ENCODE assay signal across 24 cellular contexts in the genomic region with DNA sequence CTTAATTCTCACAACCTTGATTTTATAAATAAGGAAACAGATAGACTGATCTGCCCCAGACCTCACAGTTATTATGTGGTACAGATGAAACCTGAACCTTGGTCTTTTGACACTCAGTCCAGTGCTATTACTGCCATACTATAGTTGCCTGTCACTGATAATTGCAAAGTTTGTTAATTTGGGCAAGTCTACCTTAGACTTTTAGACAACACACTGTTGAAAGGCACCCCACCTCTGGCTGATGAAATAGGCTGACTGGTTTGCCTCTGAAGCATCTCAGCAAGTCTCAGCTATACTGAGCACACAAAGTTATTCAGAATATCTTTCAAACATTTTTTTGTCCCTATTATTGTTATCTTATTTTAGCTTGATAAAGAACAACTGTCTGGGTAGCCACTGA. TPM values are rescaled to one million over a fixed set of nuclear protein-coding genes. Genes with fewer than 3 reads are reported as not detected.
DNase-seq lines count a peak whose midpoint lies in the region; ATAC-seq and TF ChIP-seq lines count a peak whose summit lies in the region.
"Had no signal": no experiment of that assay in that cellular context is flagged by ENCODE, and none has a peak within 500 bp of the region (broad histone marks: within the 10 kb centered on the region; RNA-seq: fewer than 3 reads in every experiment).

No MANE protein-coding gene starts in this region.

- no peak for TF ChIP-seq RAD21 in SK-N-SH (IDR thresholded peaks at IDR 0.05; ENCODE audit: low read length)

- POLR2A ChIA-PET in SK-N-SH (lab: Yijun Ruan, JAX): no interaction called here

- no peaks in the 10 kb centered on the region for H3K9me3 Mint-ChIP-seq in natural killer cell
- no peaks in the 10 kb centered on the region for H3K9me3 Mint-ChIP-seq in activated T-helper 2 cell treated with anti-CD3 and anti-CD28 coated beads, Interferon-gamma antibody, Interleukin-2, Interleukin-4, amounts not matched to agents 10 μg/mL and 5 μg/mL and 100 μg/mL, durations not matched to agents 14 hours and 24 hours and 36 hours
- H3K9me3 Mint-ChIP-seq: CD4-positive, alpha-beta T cell had no signal

- H3F3A ChIP-seq in SK-N-SH (replicated peaks; ENCODE audit: insufficient read depth) (peaks cover 27% of the 10 kb centered on the region), smooth muscle cell (ENCODE audit: low read depth) (peaks cover 4% of the 10 kb centered on the region)

- no peak overlapping the region for H3K4me3 Mint-ChIP-seq in natural killer cell
- H3K4me3 Mint-ChIP-seq in activated T-helper 2 cell treated with anti-CD3 and anti-CD28 coated beads, Interferon-gamma antibody, Interleukin-2, Interleukin-4, amounts not matched to agents 10 μg/mL and 5 μg/mL and 100 μg/mL, durations not matched to agents 14 hours and 24 hours and 36 hours (ENCODE audit: low read depth): no peak overlapping the region
- H3K4me3 Mint-ChIP-seq: activated CD8-positive, alpha-beta memory T cell treated with anti-CD3 and anti-CD28 coated beads, Interleukin-2, amount 10 ng/mL, durations not matched to agents 7 days and 5 days; CD4-positive, alpha-beta T cell had no signal

- H3K4me3 ChIP-seq in SK-N-SH (ENCODE audit: low read depth in 2 of 2, low read length in 1 of 2) (no peak overlapping the region), choroid plexus epithelial cell (ENCODE audit: low read depth, low read length) (no peak overlapping the region), smooth muscle cell (no peak overlapping the region)
- H3K4me3 ChIP-seq: colonic mucosa, gastroesophageal sphincter, SJSA1, transverse colon had no signal

- H3K9me3 ChIP-seq in SK-N-SH (no peaks in the 10 kb centered on the region), smooth muscle cell (replicated peaks; ENCODE audit: low read depth) (no peaks in the 10 kb centered on the region)
- H3K9me3 ChIP-seq: colonic mucosa, gastroesophageal sphincter, SJSA1, transverse colon had no signal

- intact Hi-C loops in natural killer cell (cut with micrococcal nuclease): no loop called here
- intact Hi-C loops in activated T-helper 2 cell treated with anti-CD3 and anti-CD28 coated beads, Interferon-gamma antibody, Interleukin-2, Interleukin-4, amounts not matched to agents 10 μg/mL and 5 μg/mL and 100 μg/mL, durations not matched to agents 14 hours and 24 hours and 36 hours (cut with micrococcal nuclease): no loop called here

- ATAC-seq in SK-N-SH treated with all-trans-retinoic acid at 6 μM for 48 hours (peak; percentile 58), left lobe of liver (peak; percentile 69), natural killer cell (no peak)
- ATAC-seq: activated CD8-positive, alpha-beta memory T cell treated with anti-CD3 and anti-CD28 coated beads, Interleukin-2, amount 10 ng/mL, durations not matched to agents 7 days and 5 days; gastroesophageal sphincter; HCT116 had no signal

- no peaks in the 10 kb centered on the region for H3K27me3 Mint-ChIP-seq in natural killer cell (ENCODE audit: low read depth in 2 of 2)
- H3K27me3 Mint-ChIP-seq in activated T-helper 2 cell treated with anti-CD3 and anti-CD28 coated beads, Interferon-gamma antibody, Interleukin-2, Interleukin-4, amounts not matched to agents 10 μg/mL and 5 μg/mL and 100 μg/mL, durations not matched to agents 14 hours and 24 hours and 36 hours (ENCODE audit: low read depth): no peaks in the 10 kb centered on the region
- H3K27me3 Mint-ChIP-seq: activated CD8-positive, alpha-beta memory T cell treated with anti-CD3 and anti-CD28 coated beads, Interleukin-2, amount 10 ng/mL, durations not matched to agents 7 days and 5 days; CD4-positive, alpha-beta T cell had no signal

- H3K36me3 ChIP-seq in SK-N-SH (replicated peaks in 1 of 2; ENCODE audit: control insufficient read depth in 1 of 2, insufficient read depth in 2 of 2, low read length in 1 of 2) (peaks cover 0 to 23% of the 10 kb centered on the region in 2 experiments), smooth muscle cell (ENCODE audit: low read depth) (no peaks in the 10 kb centered on the region)
- H3K36me3 ChIP-seq: colonic mucosa, transverse colon had no signal

- CTCF ChIA-PET in SK-N-SH (lab: Yijun Ruan, JAX): no interaction called here

- no peaks in the 10 kb centered on the region for H3K9me2 ChIP-seq in SK-N-SH

- H4K20me1 ChIP-seq in SK-N-SH (ENCODE audit: insufficient read depth) (peaks cover 96% of the 10 kb centered on the region), smooth muscle cell (ENCODE audit: low read depth) (peaks cover 99% of the 10 kb centered on the region)

- no peak for TF ChIP-seq EP300 in SK-N-SH (IDR thresholded peaks at IDR 0.05; ENCODE audit: borderline replicate concordance in 1 of 2, low read depth in 1 of 2, low read length in 1 of 2)

- peaks cover 9 to 13% of the 10 kb centered on the region in 2 donors for H3K4me1 Mint-ChIP-seq in natural killer cell
- H3K4me1 Mint-ChIP-seq in activated T-helper 2 cell treated with anti-CD3 and anti-CD28 coated beads, Interferon-gamma antibody, Interleukin-2, Interleukin-4, amounts not matched to agents 10 μg/mL and 5 μg/mL and 100 μg/mL, durations not matched to agents 14 hours and 24 hours and 36 hours (ENCODE audit: low read depth): peaks cover 10% of the 10 kb centered on the region

- H3K27ac Mint-ChIP-seq in natural killer cell: no peak overlapping the region
- H3K27ac Mint-ChIP-seq in activated T-helper 2 cell treated with anti-CD3 and anti-CD28 coated beads, Interferon-gamma antibody, Interleukin-2, Interleukin-4, amounts not matched to agents 10 μg/mL and 5 μg/mL and 100 μg/mL, durations not matched to agents 14 hours and 24 hours and 36 hours: no peak overlapping the region
- H3K27ac Mint-ChIP-seq: activated CD8-positive, alpha-beta memory T cell treated with anti-CD3 and anti-CD28 coated beads, Interleukin-2, amount 10 ng/mL, durations not matched to agents 7 days and 5 days; CD4-positive, alpha-beta T cell had no signal

- DNase-seq in SK-N-SH (no peak), choroid plexus epithelial cell (ENCODE audit: low read depth) (peak; percentile 35), left lobe of liver (ENCODE audit: low spot score) (no peak), smooth muscle cell (lab: John Stamatoyannopoulos, UW; ENCODE audit: unreplicated experiment) (no peak), natural killer cell (no peak), NAMALWA (ENCODE audit: low spot score) (no peak)
- no peak for DNase-seq in activated T-helper 2 cell treated with anti-CD3 and anti-CD28 coated beads, Interferon-gamma antibody, Interleukin-2, Interleukin-4, amounts not matched to agents 10 μg/mL and 5 μg/mL and 100 μg/mL, durations not matched to agents 14 hours and 24 hours and 36 hours (ENCODE audit: low spot score)
- DNase-seq: activated CD8-positive, alpha-beta memory T cell treated with anti-CD3 and anti-CD28 coated beads, Interleukin-2, amount 10 ng/mL, durations not matched to agents 7 days and 5 days; activated gamma-delta T cell treated with Interleukin-2 at 50 U/mL for 16 hours; aorta; CD4-positive, alpha-beta T cell; colonic mucosa; DMS79 treated with DMSO at 0.1 percent for 48 hours; mammary epithelial cell; NCI-H187 treated with DMSO at 0.1 percent for 48 hours; NCI-H446; stimulated activated CD4-positive, alpha-beta T cell treated with anti-CD3 and anti-CD28 coated beads, Interleukin-15, amount 100 ng/mL, for 24 hours; stimulated activated naive CD4-positive, alpha-beta T cell; T1000; transverse colon had no signal

- peaks cover 0 to 18% of the 10 kb centered on the region in 2 experiments; a peak in 1 of 4 replicates for H3K4me1 ChIP-seq in SK-N-SH (ENCODE audit: control insufficient read depth in 1 of 2, insufficient read depth in 2 of 2, low read depth in 1 of 2, low read length in 1 of 2)
- peaks cover 13% of the 10 kb centered on the region for H3K4me1 ChIP-seq in smooth muscle cell (ENCODE audit: low read depth)
- H3K4me1 ChIP-seq: colonic mucosa had no signal

- H2AFZ ChIP-seq in SK-N-SH (ENCODE audit: low read depth) (no peak overlapping the region), smooth muscle cell (ENCODE audit: low read depth) (no peak overlapping the region)

- H3K79me2 ChIP-seq in SK-N-SH (ENCODE audit: insufficient read depth) (peaks cover 100% of the 10 kb centered on the region), smooth muscle cell (ENCODE audit: low read depth) (peaks cover 97% of the 10 kb centered on the region)

- no peaks in the 10 kb centered on the region for H3K36me3 Mint-ChIP-seq in natural killer cell
- peaks cover 14% of the 10 kb centered on the region for H3K36me3 Mint-ChIP-seq in activated T-helper 2 cell treated with anti-CD3 and anti-CD28 coated beads, Interferon-gamma antibody, Interleukin-2, Interleukin-4, amounts not matched to agents 10 μg/mL and 5 μg/mL and 100 μg/mL, durations not matched to agents 14 hours and 24 hours and 36 hours (ENCODE audit: low read depth)

- H3K27me3 ChIP-seq in SK-N-SH (ENCODE audit: insufficient read depth) (no peaks in the 10 kb centered on the region), smooth muscle cell (ENCODE audit: low read depth) (no peaks in the 10 kb centered on the region)
- H3K27me3 ChIP-seq: colonic mucosa, gastroesophageal sphincter, SJSA1, transverse colon had no signal

- H3K4me2 ChIP-seq in SK-N-SH (no peak overlapping the region), smooth muscle cell (peak overlapping the region; percentile 8)

- TF ChIP-seq CTCF in SK-N-SH (IDR thresholded peaks at IDR 0.05): no peak
- no peak for TF ChIP-seq CTCF in choroid plexus epithelial cell (conservative IDR thresholded peaks at IDR 0.05; ENCODE audit: low read depth, low read length)
- TF ChIP-seq CTCF in smooth muscle cell (IDR thresholded peaks at IDR 0.05; ENCODE audit: borderline replicate concordance, insufficient read depth, poor library complexity, severe bottlenecking): no peak
- TF ChIP-seq CTCF in natural killer cell (IDR thresholded peaks at IDR 0.05): no peak

- H3K27ac ChIP-seq in SK-N-SH (ENCODE audit: low read depth in 2 of 2, low read length in 1 of 2): peak overlapping the region in 1 of 2 experiments; percentile 29; a peak in 1 of 4 replicates
- H3K27ac ChIP-seq in smooth muscle cell (ENCODE audit: low read depth): peak overlapping the region; percentile 46
- H3K27ac ChIP-seq: colonic mucosa, gastroesophageal sphincter, SJSA1, transverse colon had no signal

- H3K9ac ChIP-seq in SK-N-SH: no peak overlapping the region
- no peak overlapping the region for H3K9ac ChIP-seq in smooth muscle cell (ENCODE audit: low read depth)

TF ChIP-seq in SK-N-SH treated with all-trans-retinoic acid at 6 μM for 48 hours, 23 proteins besides CTCF, POLR2A, EP300 and RAD21 (continues in another document):
- TF ChIP-seq RARB (CRISPR knock-in tag; IDR thresholded peaks at IDR 0.05): no peak
- no peak for TF ChIP-seq GLIS3 (CRISPR knock-in tag; IDR thresholded peaks at IDR 0.05)

TF ChIP-seq in SK-N-SH, 30 proteins besides CTCF, POLR2A, EP300 and RAD21 (continues in another document):
- no peak for TF ChIP-seq YY1 (IDR thresholded peaks at IDR 0.05; ENCODE audit: low read depth)

RNA-seq across cellular contexts. Expression of a gene that starts 53.1 kb away (rescaled TPM):
- polyA plus RNA-seq in SK-N-SH (2012; rRNA removed) (111 and 121 TPM in 2 replicates), smooth muscle cell (159 and 166 TPM in 2 replicates)
- 68.5 and 83.2 TPM in 2 replicates for polyA plus RNA-seq in SK-N-SH (2012; cell fraction: cytosol; rRNA removed)
- 164 and 278 TPM in 2 replicates for polyA plus RNA-seq in SK-N-SH (2012; cell fraction: nucleus; rRNA removed)
- total RNA-seq in left lobe of liver (66.1 TPM), smooth muscle cell (109 and 114 TPM in 2 replicates), natural killer cell (10 to 100 TPM; 74.5 to 97.1 (median 88.9) TPM)
- total RNA-seq in activated T-helper 2 cell treated with anti-CD3 and anti-CD28 coated beads, Interferon-gamma antibody, Interleukin-2, Interleukin-4, amounts not matched to agents 10 μg/mL and 5 μg/mL and 100 μg/mL, durations not matched to agents 14 hours and 24 hours and 36 hours: 144 and 155 TPM in 2 replicates

Comparison
In these comparisons a context has a peak if more than half of its experiments do, and no peak if none do; other contexts are left out.
1. ATAC-seq: peak in SK-N-SH treated with all-trans-retinoic acid at 6 μM for 48 hours (single experiment) and left lobe of liver (single experiment); none in natural killer cell (0 of 3).